Comparison of ENCODE assay signal across 8 cellular contexts in the genomic region with DNA sequence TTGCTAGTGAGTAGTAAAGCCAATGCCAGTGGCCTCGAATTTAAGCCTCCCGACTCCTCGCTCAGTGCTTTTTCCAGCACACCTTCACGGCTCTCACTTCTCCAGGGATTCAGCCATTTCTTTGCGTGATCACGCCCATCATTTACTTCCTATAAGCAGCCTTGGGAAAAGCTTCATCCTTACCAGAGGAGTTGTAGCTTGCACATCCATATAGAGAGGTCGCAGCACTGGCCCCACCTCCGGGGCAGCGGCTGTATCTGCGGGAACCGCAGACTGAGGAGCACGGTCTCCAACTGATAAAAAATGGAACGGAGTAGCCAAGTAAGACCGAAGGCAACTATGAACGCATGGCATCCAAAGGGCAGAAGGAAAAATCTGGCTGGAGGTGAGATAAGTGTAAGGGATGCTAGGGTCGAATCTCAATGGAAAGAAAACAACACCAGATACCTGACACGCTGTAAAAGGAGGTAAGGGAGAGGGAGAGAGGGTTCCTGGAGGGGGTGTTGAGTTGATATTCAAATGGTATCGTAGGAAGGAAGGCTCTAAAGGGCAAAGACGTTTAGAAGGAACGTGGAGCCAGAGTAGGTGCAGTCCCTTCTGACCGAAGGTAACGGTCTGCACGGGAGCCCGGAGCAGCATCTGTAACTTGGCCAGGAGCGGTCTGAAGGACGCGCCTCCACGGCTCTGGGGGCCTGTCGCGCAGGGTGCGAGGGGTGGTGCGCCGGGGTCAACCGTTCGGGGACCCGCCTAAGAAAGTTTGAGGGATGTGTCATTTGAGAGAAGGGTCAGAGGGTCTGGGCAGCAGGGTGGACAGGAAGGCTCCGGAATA. TPM values are rescaled to one million over a fixed set of nuclear protein-coding genes. Genes with fewer than 3 reads are reported as not detected.
DNase-seq lines count a peak whose midpoint lies in the region; ATAC-seq and TF ChIP-seq lines count a peak whose summit lies in the region.

No MANE protein-coding gene starts in this region.

- H3K4me3 ChIP-seq in CD8-positive, alpha-beta T cell (ENCODE audit: low read depth, low read length), result peak overlapping the region; percentile 94
- H3K4me3 ChIP-seq in adrenal gland (peak overlapping the region; percentile 83 to 90 (median 86)), iPS DF 6.9 (ENCODE audit: low read length) (peak overlapping the region; percentile 74), skin epidermis (peak overlapping the region; percentile 72 to 99 (median 88))

- no peaks in the 10 kb centered on the region for H3K9me3 Mint-ChIP-seq in CD8-positive, alpha-beta T cell

- DNase-seq in CD8-positive, alpha-beta T cell, result no peak
- DNase-seq in Kasumi-1 (lab: John Stamatoyannopoulos, UW), result peak; percentile 44 to 52
- DNase-seq in adrenal gland, result peak in 5 of 7 donors; percentile 19 to 51 (median 27)
- DNase-seq in iPS DF 6.9 (ENCODE audit: low read depth, low spot score), result no peak
- no peak for DNase-seq in NCI-H1436 treated with DMSO at 0.1 percent for 48 hours (lab: John Stamatoyannopoulos, UW)
- DNase-seq in activated CD4-positive, alpha-beta T cell treated with anti-CD3 and anti-CD28 coated beads for 1 hour, result no peak

- H3K4me1 Mint-ChIP-seq in CD8-positive, alpha-beta T cell (ENCODE audit: low read depth), result peaks cover 39% of the 10 kb centered on the region

- peaks cover 13% of the 10 kb centered on the region for H3K36me3 ChIP-seq in CD8-positive, alpha-beta T cell (ENCODE audit: insufficient read depth, low read length)
- H3K36me3 ChIP-seq in adrenal gland (replicated peaks in 1 of 2), result peaks cover 0 to 46% of the 10 kb centered on the region in 2 donors
- no peaks in the 10 kb centered on the region; the same call in 1 of the 2 replicates for H3K36me3 ChIP-seq in iPS DF 6.9 (ENCODE audit: control insufficient read depth, insufficient read depth, low read length)

- CTCF ChIA-PET in CD8-positive, alpha-beta T cell (lab: Charles Lee), result interaction anchor here (1.0 to 3.7 kb wide), 2 partner anchors 19 to 235 kb away, joined by 3 to 11 read pairs; no protein-coding TSS in a partner anchor

- H3K27ac Mint-ChIP-seq in CD8-positive, alpha-beta T cell, result peak overlapping the region; percentile 93

- H3K27me3 Mint-ChIP-seq in CD8-positive, alpha-beta T cell (ENCODE audit: low read depth), result no peaks in the 10 kb centered on the region

- no peak for TF ChIP-seq POLR2A in adrenal gland (IDR thresholded peaks at IDR 0.05)

- H3K27me3 ChIP-seq in CD8-positive, alpha-beta T cell (ENCODE audit: insufficient read depth, low read length), result no peaks in the 10 kb centered on the region
- H3K27me3 ChIP-seq in adrenal gland (no peaks in the 10 kb centered on the region), iPS DF 6.9 (ENCODE audit: control insufficient read depth, insufficient read depth, low read length) (no peaks in the 10 kb centered on the region)

- POLR2A ChIA-PET in CD8-positive, alpha-beta T cell (lab: Charles Lee), result interaction anchor here (0.8 to 3.5 kb wide), 9 partner anchors 9 to 256 kb away, joined by 3 to 24 read pairs (median 5); partner anchors contain the start of genes CEP250, CPNE1, RBM12 and RBM39

- ATAC-seq in CD8-positive, alpha-beta T cell, result peak; percentile 17
- ATAC-seq in GM21360 (IDR thresholded peaks at IDR 0.05; ENCODE audit: unreplicated experiment), result peak; percentile 7

- intact Hi-C loops in CD8-positive, alpha-beta T cell (cut with DNase I, micrococcal nuclease), result loop anchor here (1.0 to 2.0 kb wide), 9 partner anchors 34 to 235 kb away; partner anchors contain the start of genes CPNE1 (in 2 of the 2), PHF20 (in 2 of the 2), RBM12 (in 2 of the 2) and RBM39 (in 1 of the 2)
- intact Hi-C loops in adrenal gland (cut with DNase I), result loop anchor here in 1 of 2 donors (10.0 kb wide), 1 partner anchor 234 kb away; no protein-coding TSS in a partner anchor

- H3K27ac ChIP-seq in CD8-positive, alpha-beta T cell (ENCODE audit: low read depth, low read length), result peak overlapping the region; percentile 85
- H3K27ac ChIP-seq in adrenal gland, result peak overlapping the region in 4 of 5 donors; percentile 83 to 93 (median 92)
- H3K27ac ChIP-seq in iPS DF 6.9 (ENCODE audit: low read length), result no peak overlapping the region
- peak overlapping the region; percentile 76 to 98 (median 94) for H3K27ac ChIP-seq in skin epidermis

- 4 to 8% (median 4%) methylated on average over 32 to 37 of the region's 37 CpGs for WGBS in adrenal gland, 4 donors
- no CpG with 5 or more reads among the region's 37 CpGs for whole genome bisulfite sequencing in iPS DF 6.9 (ENCODE audit: insufficient coverage, insufficient read length)

- H3K36me3 Mint-ChIP-seq in CD8-positive, alpha-beta T cell, result peaks cover 56% of the 10 kb centered on the region

- peak overlapping the region; percentile 92 for H3K4me3 Mint-ChIP-seq in CD8-positive, alpha-beta T cell

- TF ChIP-seq CTCF in CD8-positive, alpha-beta T cell (IDR thresholded peaks at IDR 0.05), result no peak
- no peak for TF ChIP-seq CTCF in adrenal gland (IDR thresholded peaks at IDR 0.05)

- H3K4me1 ChIP-seq in CD8-positive, alpha-beta T cell (ENCODE audit: insufficient read depth, low read length), result peaks cover 18% of the 10 kb centered on the region
- H3K4me1 ChIP-seq in adrenal gland (replicated peaks in 1 of 2) (peaks cover 10 to 47% of the 10 kb centered on the region in 2 donors), iPS DF 6.9 (ENCODE audit: control insufficient read depth, insufficient read depth, low read length) (0 out of 2 replicates have a peak, but pooled peaks cover 1% of the 10 kb centered on the region)

- no peaks in the 10 kb centered on the region for H3K9me3 ChIP-seq in CD8-positive, alpha-beta T cell (ENCODE audit: low read length)
- H3K9me3 ChIP-seq in adrenal gland (replicated peaks in 1 of 3) (no peaks in the 10 kb centered on the region), iPS DF 6.9 (ENCODE audit: control insufficient read depth, insufficient read depth, low read length) (no peaks in the 10 kb centered on the region)

RNA-seq across cellular contexts. Expression of gene NFS1, which starts 0.6 kb away (rescaled TPM):
- total RNA-seq in CD8-positive, alpha-beta T cell, result 10 to 100 TPM; 10.7 to 13.1 TPM
- total RNA-seq in adrenal gland, result 100 to 1,000 TPM in 5 of 8 donors, 10 to 100 TPM in 3; 40.1 to 129 (median 113) TPM
- 10 to 100 TPM; 60.3 to 97.1 (median 73.1) TPM for polyA plus RNA-seq in adrenal gland

RNA-seq across cellular contexts. Expression of gene ROMO1, which starts 0.7 kb away (rescaled TPM):
- total RNA-seq in CD8-positive, alpha-beta T cell, result 10 to 100 TPM; 39.2 to 43.8 TPM
- 100 to 1,000 TPM; 154 to 477 (median 235) TPM for total RNA-seq in adrenal gland
- 1,000 to 10,000 TPM in 1 of 3 donors, 100 to 1,000 TPM in 1, 10 to 100 TPM in 1; 50.1 to 1,321 (median 664) TPM for polyA plus RNA-seq in adrenal gland

RNA-seq across cellular contexts. Expression of gene CPNE1, which starts 33.8 kb away (rescaled TPM):
- 100 to 1,000 TPM; 124 to 129 TPM for total RNA-seq in CD8-positive, alpha-beta T cell
- total RNA-seq in adrenal gland, result 100 to 1,000 TPM in 6 of 8 donors, 10 to 100 TPM in 2; 66.8 to 233 (median 133) TPM
- 100 to 1,000 TPM in 2 of 3 donors, 10 to 100 TPM in 1; 63.9 to 464 (median 428) TPM for polyA plus RNA-seq in adrenal gland

RNA-seq across cellular contexts. Expression of gene RBM12, which starts 33.8 kb away (rescaled TPM):
- total RNA-seq in CD8-positive, alpha-beta T cell, result 100 to 1,000 TPM in 1 of 2 experiments, 10 to 100 TPM in 1; 97.4 to 102 TPM
- 10 to 100 TPM; 18.9 to 98.6 (median 51.7) TPM for total RNA-seq in adrenal gland
- polyA plus RNA-seq in adrenal gland, result 10 to 100 TPM in 2 of 3 donors, 1 to 10 TPM in 1; 7.7 to 93.5 (median 13.1) TPM

RNA-seq across cellular contexts. Expression of gene RBM39, which starts 43.5 kb away (rescaled TPM):
- total RNA-seq in CD8-positive, alpha-beta T cell, result 1,000 to 10,000 TPM; 1,168 to 1,202 TPM
- 100 to 1,000 TPM; 111 to 335 (median 216) TPM for total RNA-seq in adrenal gland
- 100 to 1,000 TPM; 278 to 714 (median 656) TPM for polyA plus RNA-seq in adrenal gland

Comparison
In these comparisons a context has a peak if more than half of its experiments do, and no peak if none do; other contexts are left out.
1. DNase-seq: peak in Kasumi-1 (2 of 2) and adrenal gland (5 of 7); none in CD8-positive, alpha-beta T cell (0 of 7), iPS DF 6.9 (single experiment), NCI-H1436 treated with DMSO at 0.1 percent for 48 hours (single experiment) and activated CD4-positive, alpha-beta T cell treated with anti-CD3 and anti-CD28 coated beads for 1 hour (single experiment).
2. Peak in every context shown above with its lines, with median percentiles within 50 percentile points of each other: H3K4me3 ChIP-seq.